ENCODE assay signal across 28 cellular contexts in the genomic region with DNA sequence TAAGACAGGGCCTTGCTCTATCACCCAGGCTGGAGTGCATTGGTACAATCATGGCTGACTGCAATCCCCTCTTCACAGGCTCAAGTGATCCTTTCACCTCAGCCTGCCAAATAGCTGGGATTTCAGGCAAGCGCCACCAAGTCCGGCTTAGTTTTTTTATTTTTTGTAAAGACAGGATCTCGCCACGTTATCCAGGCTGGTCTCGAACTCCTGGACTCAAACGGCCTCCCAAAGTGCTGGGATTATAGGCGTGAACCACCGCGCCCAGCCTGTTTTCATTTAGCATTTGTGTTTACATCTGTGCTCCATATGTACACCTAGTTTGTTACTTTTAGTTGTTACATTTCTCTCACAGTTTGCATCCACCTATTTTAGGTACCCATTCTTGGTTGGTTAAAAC.
"Had no signal": no experiment of that assay in that cellular context is flagged by ENCODE, and none has a peak within 500 bp of the region (broad histone marks: within the 10 kb centered on the region; RNA-seq: fewer than 3 reads in every experiment).

No MANE protein-coding gene starts in this region.

- H3K27ac ChIP-seq: colonic mucosa, epithelial cell of prostate, gastrocnemius medialis, heart right ventricle, lower lobe of right lung had no signal

- H3K4me1 ChIP-seq: colonic mucosa, heart right ventricle had no signal

- H3K4me3 ChIP-seq: colonic mucosa, esophagus squamous epithelium, gastrocnemius medialis, heart right ventricle, lower lobe of right lung, mucosa of descending colon had no signal

- H3K36me3 ChIP-seq: colonic mucosa, esophagus squamous epithelium, gastrocnemius medialis, heart right ventricle, lower lobe of right lung had no signal

- H3K27me3 ChIP-seq: colonic mucosa, esophagus squamous epithelium, gastrocnemius medialis, heart right ventricle had no signal

- H3K4me1 Mint-ChIP-seq: endodermal cell; mesothelial cell of epicardium; naive B cell; naive thymus-derived CD8-positive, alpha-beta T cell had no signal

- H3K27ac Mint-ChIP-seq: dendritic cell treated with granulocyte-macrophage colony-stimulating factor and Interleukin-4, amounts not matched to agents 40 ng/mL and 50 ng/mL, for 4 days; effector memory CD8-positive, alpha-beta T cell; endodermal cell; mesothelial cell of epicardium; naive thymus-derived CD8-positive, alpha-beta T cell had no signal

- ATAC-seq: effector memory CD8-positive, alpha-beta T cell; esophagus mucosa; gastrocnemius medialis; heart right ventricle; left lobe of liver; left ventricle myocardium superior; mucosa of descending colon; naive thymus-derived CD8-positive, alpha-beta T cell had no signal

- H3K9me3 ChIP-seq: colonic mucosa, esophagus squamous epithelium, gastrocnemius medialis, heart right ventricle, lower lobe of right lung, mucosa of descending colon had no signal

- H3K36me3 Mint-ChIP-seq: naive B cell; naive thymus-derived CD8-positive, alpha-beta T cell had no signal

- H3K27me3 Mint-ChIP-seq: dendritic cell treated with granulocyte-macrophage colony-stimulating factor and Interleukin-4, amounts not matched to agents 40 ng/mL and 50 ng/mL, for 4 days; effector memory CD8-positive, alpha-beta T cell; naive B cell; naive thymus-derived CD8-positive, alpha-beta T cell had no signal

- H3K4me3 Mint-ChIP-seq: dendritic cell treated with granulocyte-macrophage colony-stimulating factor and Interleukin-4, amounts not matched to agents 40 ng/mL and 50 ng/mL, for 4 days; effector memory CD8-positive, alpha-beta T cell; endodermal cell; mesothelial cell of epicardium; naive B cell; naive thymus-derived CD8-positive, alpha-beta T cell had no signal

- DNase-seq: colonic mucosa; cortex of kidney; effector CD8-positive, alpha-beta T cell; effector memory CD8-positive, alpha-beta T cell; endodermal cell; erythroblast; esophagus squamous epithelium; foreskin fibroblast; foreskin melanocyte; gastrocnemius medialis; glutamatergic neuron; head of caudate nucleus; heart right ventricle; hippocampal formation; kidney; kidney glomerular epithelial cell; left colon; left ventricle myocardium superior; lower lobe of right lung; mesendoderm; mucosa of descending colon; naive B cell; naive thymus-derived CD8-positive, alpha-beta T cell had no signal

- H3K9me3 Mint-ChIP-seq: dendritic cell treated with granulocyte-macrophage colony-stimulating factor and Interleukin-4, amounts not matched to agents 40 ng/mL and 50 ng/mL, for 4 days; effector memory CD8-positive, alpha-beta T cell; endodermal cell; mesothelial cell of epicardium; naive B cell; naive thymus-derived CD8-positive, alpha-beta T cell had no signal
